Comparison of ENCODE assay signal across 8 cellular contexts in the genomic region with DNA sequence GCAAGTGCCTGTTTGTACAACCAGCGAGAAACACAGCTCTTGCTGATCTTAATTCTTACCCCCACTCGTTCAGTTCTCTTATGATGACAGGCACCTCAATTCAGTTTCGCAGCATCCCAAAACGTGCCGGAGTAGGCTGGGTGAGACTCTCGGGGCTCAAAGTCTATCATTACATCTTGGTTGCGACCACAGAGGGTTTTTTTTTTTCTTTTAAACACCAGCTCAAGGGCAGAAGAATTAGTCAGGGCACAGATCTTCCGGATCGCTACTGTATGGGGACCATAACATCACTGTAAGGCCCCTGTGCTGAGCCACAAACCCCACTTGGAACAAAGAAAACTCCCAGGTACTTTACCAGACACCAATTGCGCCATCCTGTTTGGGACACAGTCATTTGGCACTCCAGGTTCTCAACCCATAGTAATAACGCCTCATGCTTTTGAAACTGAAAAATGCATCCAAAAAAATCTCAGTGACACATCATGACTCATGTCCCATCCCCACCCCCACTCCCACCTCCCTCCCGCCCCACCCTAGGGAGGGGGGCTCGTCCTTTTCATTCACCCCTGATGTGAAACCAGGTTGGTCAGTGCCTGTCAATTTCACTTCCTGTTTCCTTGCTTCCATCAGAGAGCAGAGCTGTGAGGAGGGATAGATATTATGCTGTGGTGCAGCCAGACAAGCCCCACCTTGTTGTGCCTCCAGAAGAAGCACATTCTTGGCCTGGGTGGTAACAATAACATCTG. TPM values are rescaled to one million over a fixed set of nuclear protein-coding genes. Genes with fewer than 3 reads are reported as not detected.
DNase-seq lines count a peak whose midpoint lies in the region; ATAC-seq and TF ChIP-seq lines count a peak whose summit lies in the region.

No MANE protein-coding gene starts in this region.

- TF ChIP-seq CTCF in HL-60 (IDR thresholded peaks at IDR 0.05; ENCODE audit: insufficient read depth, low read length) (no peak), epithelial cell of esophagus (IDR thresholded peaks at IDR 0.05; ENCODE audit: insufficient read depth, low read depth, low read length, missing control alignments) (no peak)

- H3K9ac ChIP-seq in BLaER1 treated with 17β-estradiol and CSF1 and Interleukin-3, amounts not matched to agents 10 nM and 100 nM, result peak overlapping the region in 9 of 11 experiments; percentile 0 to 72 (median 51); a peak in 12 of 22 replicates

- POLR2A ChIA-PET in activated CD4-positive, alpha-beta T cell treated with anti-CD3 and anti-CD28 coated beads, Interleukin-2, amount 10 ng/mL, durations not matched to agents 7 days and 5 days (lab: Charles Lee), result interaction anchor here (0.6 to 1.1 kb wide), 5 partner anchors 12 to 155 kb away, joined by 3 to 8 read pairs (median 3); a partner anchor contains a TSS

- no peaks in the 10 kb centered on the region for H3K9me3 ChIP-seq in BLaER1 treated with 17β-estradiol and CSF1 and Interleukin-3, amounts not matched to agents 10 nM and 100 nM (replicated peaks in 1 of 11)

- peak overlapping the region in 10 of 11 experiments; percentile 40 to 88 (median 74); a peak in 20 of 22 replicates for H3K27ac ChIP-seq in BLaER1 treated with 17β-estradiol and CSF1 and Interleukin-3, amounts not matched to agents 10 nM and 100 nM
- H3K27ac ChIP-seq in HL-60 (replicated peaks), result no peak overlapping the region

- H3K4me1 Mint-ChIP-seq in activated CD4-positive, alpha-beta T cell treated with anti-CD3 and anti-CD28 coated beads, Interleukin-2, amount 10 ng/mL, durations not matched to agents 7 days and 5 days, result peaks cover 84% of the 10 kb centered on the region

- H3K27me3 ChIP-seq in BLaER1 treated with 17β-estradiol and CSF1 and Interleukin-3, amounts not matched to agents 10 nM and 100 nM, result no peaks in the 10 kb centered on the region
- H3K27me3 ChIP-seq in HL-60 (ENCODE audit: insufficient read depth, poor library complexity, severe bottlenecking), result no peaks in the 10 kb centered on the region

- H3K4me1 ChIP-seq in BLaER1 treated with 17β-estradiol and CSF1 and Interleukin-3, amounts not matched to agents 10 nM and 100 nM, result peaks cover 10 to 57% (median 26%) of the 10 kb centered on the region in 10 experiments

- peaks cover 0 to 5% (median 0%) of the 10 kb centered on the region in 11 experiments; a peak in 1 of 22 replicates for H4K20me1 ChIP-seq in BLaER1 treated with 17β-estradiol and CSF1 and Interleukin-3, amounts not matched to agents 10 nM and 100 nM

- peak overlapping the region; percentile 98 for H3K27ac Mint-ChIP-seq in activated CD4-positive, alpha-beta T cell treated with anti-CD3 and anti-CD28 coated beads, Interleukin-2, amount 10 ng/mL, durations not matched to agents 7 days and 5 days

- ATAC-seq in GM21390 (IDR thresholded peaks at IDR 0.05; ENCODE audit: unreplicated experiment), result peak; percentile 80

- H3K36me3 ChIP-seq in BLaER1 treated with 17β-estradiol and CSF1 and Interleukin-3, amounts not matched to agents 10 nM and 100 nM, result no peaks in the 10 kb centered on the region

- peak; percentile 17 to 68 for DNase-seq in HL-60 (ENCODE audit: low read depth in 1 of 2, low spot score in 1 of 2)
- DNase-seq in activated CD4-positive, alpha-beta T cell treated with anti-CD3 and anti-CD28 coated beads, Interleukin-2, amount 10 ng/mL, durations not matched to agents 7 days and 5 days, result peak; percentile 81
- peak; percentile 77 for DNase-seq in epithelial cell of esophagus (ENCODE audit: low read depth)
- DNase-seq in stimulated activated CD8-positive, alpha-beta memory T cell treated with anti-CD3 and anti-CD28 coated beads, Interleukin-4, amount 100 ng/mL, for 48 hours, result peak; percentile 86
- no peak for DNase-seq in retina
- DNase-seq in NCI-H1436 (lab: John Stamatoyannopoulos, UW), result no peak

- no peaks in the 10 kb centered on the region for H3K27me3 Mint-ChIP-seq in activated CD4-positive, alpha-beta T cell treated with anti-CD3 and anti-CD28 coated beads, Interleukin-2, amount 10 ng/mL, durations not matched to agents 7 days and 5 days

- CTCF ChIA-PET in activated CD4-positive, alpha-beta T cell treated with anti-CD3 and anti-CD28 coated beads, Interleukin-2, amount 10 ng/mL, durations not matched to agents 7 days and 5 days (lab: Charles Lee), result interaction anchor here (0.8 to 2.1 kb wide), 8 partner anchors 10 to 91 kb away, joined by 3 to 9 read pairs (median 4); no protein-coding TSS in a partner anchor

- H3K4me2 ChIP-seq in BLaER1 treated with 17β-estradiol and CSF1 and Interleukin-3, amounts not matched to agents 10 nM and 100 nM, result peak overlapping the region; percentile 16 to 93 (median 84)

- no peaks in the 10 kb centered on the region for H3K9me3 Mint-ChIP-seq in activated CD4-positive, alpha-beta T cell treated with anti-CD3 and anti-CD28 coated beads, Interleukin-2, amount 10 ng/mL, durations not matched to agents 7 days and 5 days

- H3K36me3 Mint-ChIP-seq in activated CD4-positive, alpha-beta T cell treated with anti-CD3 and anti-CD28 coated beads, Interleukin-2, amount 10 ng/mL, durations not matched to agents 7 days and 5 days (ENCODE audit: low read depth), result peaks cover 33% of the 10 kb centered on the region

- H3K4me3 ChIP-seq in BLaER1 treated with 17β-estradiol and CSF1 and Interleukin-3, amounts not matched to agents 10 nM and 100 nM, result peak overlapping the region in 3 of 10 experiments; percentile 9 to 31 (median 30); a peak in 5 of 20 replicates
- H3K4me3 ChIP-seq in HL-60 (replicated peaks; ENCODE audit: insufficient read depth, low read length), result no peak overlapping the region
- no peak overlapping the region for H3K4me3 ChIP-seq in epithelial cell of esophagus (ENCODE audit: low read length)

- H3K4me3 Mint-ChIP-seq in activated CD4-positive, alpha-beta T cell treated with anti-CD3 and anti-CD28 coated beads, Interleukin-2, amount 10 ng/mL, durations not matched to agents 7 days and 5 days, result peak overlapping the region; percentile 69

RNA-seq across cellular contexts. Expression of a gene that starts 41.0 kb away (rescaled TPM):
- total RNA-seq in activated CD4-positive, alpha-beta T cell treated with anti-CD3 and anti-CD28 coated beads, Interleukin-2, amount 10 ng/mL, durations not matched to agents 7 days and 5 days, result 100 to 1,000 TPM; 379 to 405 TPM

Comparison
In these comparisons a context has a peak if more than half of its experiments do, and no peak if none do; other contexts are left out.
1. DNase-seq: peak in HL-60 (2 of 2), activated CD4-positive, alpha-beta T cell treated with anti-CD3 and anti-CD28 coated beads, Interleukin-2, amount 10 ng/mL, durations not matched to agents 7 days and 5 days (single experiment), epithelial cell of esophagus (single experiment) and stimulated activated CD8-positive, alpha-beta memory T cell treated with anti-CD3 and anti-CD28 coated beads, Interleukin-4, amount 100 ng/mL, for 48 hours (single experiment); none in retina (single experiment) and NCI-H1436 (single experiment).